Comparison of ENCODE assay signal across 35 cellular contexts in the genomic region with DNA sequence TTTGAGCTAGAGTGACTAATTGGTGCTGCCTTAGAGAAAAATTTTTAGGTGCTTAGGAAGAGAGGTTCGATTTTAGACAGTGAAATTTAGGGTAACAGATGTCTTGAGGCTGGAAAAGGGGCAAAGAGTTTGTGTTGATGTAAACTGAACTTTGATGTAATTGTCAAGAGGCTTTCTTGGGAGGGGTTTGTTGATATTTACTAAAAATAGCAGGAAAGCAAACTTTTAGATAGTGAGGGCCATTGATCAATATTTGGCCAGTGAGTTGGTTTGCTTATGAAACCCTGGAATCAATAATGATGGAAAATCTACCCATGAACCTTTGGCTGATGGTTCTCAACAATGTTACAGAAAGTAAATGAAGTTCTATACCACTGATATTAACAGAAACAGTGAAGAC.
"Had no signal": no experiment of that assay in that cellular context is flagged by ENCODE, and none has a peak within 500 bp of the region (broad histone marks: within the 10 kb centered on the region; RNA-seq: fewer than 3 reads in every experiment).

No MANE protein-coding gene starts in this region.

- H3K4me3 ChIP-seq: adrenal gland, ascending aorta, body of pancreas, breast epithelium, cardiac muscle cell had no signal

- ATAC-seq: activated naive CD4-positive, alpha-beta T cell treated with anti-CD3 and anti-CD28 coated beads, Interleukin-2, amount 50 U/mL, for 72 hours; activated naive CD8-positive, alpha-beta T cell treated with anti-CD3 and anti-CD28 coated beads, Interleukin-2, amount 50 U/mL, for 24 hours; activated T-cell treated with anti-CD3 and anti-CD28 coated beads, Interleukin-2, amount 50 U/mL, for 4 hours; activated T-cell treated with anti-CD3 and anti-CD28 coated beads, Interleukin-2, amount 50 U/mL, for 72 hours; activated T-helper 17 cell treated with anti-CD3 and anti-CD28 coated beads, Interleukin-2, amount 50 U/mL, for 72 hours; body of pancreas had no signal

- H3K4me1 ChIP-seq: adrenal gland, ascending aorta, body of pancreas, breast epithelium had no signal

- H3K36me3 ChIP-seq: adrenal gland, ascending aorta, brain microvascular endothelial cell, breast epithelium, cardiac muscle cell had no signal

- H3K27ac ChIP-seq: adrenal gland, ascending aorta, body of pancreas, brain microvascular endothelial cell, breast epithelium, cardiac muscle cell had no signal

- H3K9me3 ChIP-seq: adrenal gland, ascending aorta, body of pancreas, breast epithelium had no signal

- DNase-seq: activated effector memory CD4-positive, alpha-beta T cell treated with anti-CD3 and anti-CD28 coated beads, Interleukin-2, amount 50 U/mL, for 16 hours; activated effector memory CD4-positive, alpha-beta T cell treated with Interleukin-2 at 50 U/mL for 16 hours; activated gamma-delta T cell; activated gamma-delta T cell treated with Interleukin-2 at 50 U/mL for 16 hours; activated naive CD4-positive, alpha-beta T cell; activated naive CD4-positive, alpha-beta T cell treated with anti-CD3 and anti-CD28 coated beads for 36 hours; activated naive CD4-positive, alpha-beta T cell treated with anti-CD3 and anti-CD28 coated beads, Interleukin-2, amount 10 ng/mL, durations not matched to agents 7 days and 5 days; activated naive CD4-positive, alpha-beta T cell treated with anti-CD3 and anti-CD28 coated beads, Interleukin-2, amount 50 U/mL, for 16 hours; activated naive CD4-positive, alpha-beta T cell treated with Interleukin-2 at 50 U/mL for 16 hours; activated naive CD8-positive, alpha-beta T cell treated with anti-CD3 and anti-CD28 coated beads for 36 hours; activated naive CD8-positive, alpha-beta T cell treated with anti-CD3 and anti-CD28 coated beads, Interleukin-2, amount 10 ng/mL, durations not matched to agents 7 days and 5 days; activated naive CD8-positive, alpha-beta T cell treated with anti-CD3 and anti-CD28 coated beads, Interleukin-2, amount 50 U/mL, for 24 hours; activated T-cell treated with anti-CD3 and anti-CD28 coated beads for 4 hours; activated T-cell treated with anti-CD3 and anti-CD28 coated beads, Interleukin-2, amount 50 U/mL, for 1 hour; activated T-cell treated with anti-CD3 and anti-CD28 coated beads, Interleukin-2, amount 50 U/mL, for 24 hours; activated T-cell treated with anti-CD3 and anti-CD28 coated beads, Interleukin-2, amount 50 U/mL, for 4 hours; activated T-cell treated with anti-CD3 and anti-CD28 coated beads, Interleukin-2, amount 50 U/mL, for 48 hours; activated T-cell treated with anti-CD3 and anti-CD28 coated beads, Interleukin-2, amount 50 U/mL, for 72 hours; adrenal gland; amniotic stem cell; amygdala; anterior cingulate cortex; aorta; body of pancreas; brain microvascular endothelial cell; caudate nucleus; central memory CD4-positive, alpha-beta T cell; cerebellar nuclear complex had no signal

- FAIRE-seq: astrocyte, bronchial epithelial cell had no signal

- H3K27me3 ChIP-seq: adrenal gland, ascending aorta, body of pancreas, brain microvascular endothelial cell, breast epithelium, cardiac muscle cell had no signal
